Comparison of ENCODE assay signal across 8 cellular contexts in the genomic region with DNA sequence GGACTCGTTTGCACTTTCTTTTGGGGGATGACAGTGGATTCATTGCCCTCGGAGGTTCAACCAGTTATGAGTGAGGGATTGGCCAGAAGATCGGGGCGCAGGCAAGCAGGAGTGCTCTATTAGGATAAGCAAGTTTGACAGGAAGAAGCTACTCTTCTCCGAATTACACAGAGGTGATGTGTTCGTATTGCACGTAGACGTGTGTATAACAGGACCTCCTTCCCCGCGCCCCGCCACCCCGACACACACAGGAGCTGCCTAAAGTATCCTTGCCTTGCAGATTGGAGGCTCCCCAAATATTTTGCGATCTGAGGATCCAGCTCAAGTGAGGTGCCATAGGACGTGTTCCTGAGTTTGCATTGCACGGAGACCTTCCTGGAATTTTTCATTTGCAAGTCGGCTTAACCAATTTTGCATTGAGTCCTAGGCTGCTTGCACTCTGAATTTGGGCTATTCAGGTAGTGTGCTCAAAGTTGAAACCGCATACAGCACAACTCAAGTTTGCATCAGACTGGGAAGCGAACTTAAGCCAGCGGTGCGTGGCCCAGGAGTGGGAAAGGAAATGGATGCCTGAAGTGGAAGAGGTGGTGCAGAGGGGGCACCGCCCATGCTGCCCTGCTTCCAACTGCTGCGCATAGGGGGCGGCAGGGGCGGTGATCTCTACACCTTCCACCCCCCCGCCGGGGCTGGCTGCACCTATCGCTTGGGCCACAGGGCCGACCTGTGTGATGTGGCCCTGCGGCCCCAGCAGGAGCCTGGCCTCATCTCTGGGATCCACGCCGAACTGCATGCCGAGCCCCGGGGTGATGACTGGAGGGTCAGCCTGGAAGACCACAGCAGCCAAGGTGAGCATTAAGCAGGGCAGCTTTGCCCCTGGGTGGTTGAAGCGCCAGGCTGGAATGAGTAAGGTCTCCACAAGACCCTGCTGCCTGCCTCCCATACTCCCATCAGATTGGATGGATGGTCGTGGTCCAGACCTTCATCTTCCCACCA. TPM values are rescaled to one million over a fixed set of nuclear protein-coding genes. Genes with fewer than 3 reads are reported as not detected.
DNase-seq lines count a peak whose midpoint lies in the region; TF ChIP-seq lines count a peak whose summit lies in the region.

No MANE protein-coding gene starts in this region.

- H3K4me3 ChIP-seq in KMS-11 (IDR thresholded peaks at IDR 0.05; ENCODE audit: insufficient read depth, low read depth, low read length) (no peak overlapping the region), spleen (peak overlapping the region; percentile 63 to 94 (median 84))

- no peak overlapping the region for H3K27ac ChIP-seq in KMS-11
- H3K27ac ChIP-seq in spleen, result peak overlapping the region in 5 of 8 donors; percentile 79 to 90 (median 84)

- WGBS in spleen, 5 donors, result 3 to 26% (median 21%) methylated on average over 21 to 35 of the region's 35 CpGs

- TF ChIP-seq POLR2A in spleen (IDR thresholded peaks at IDR 0.05), result no peak

- no peak for TF ChIP-seq CTCF in KMS-11 (conservative IDR thresholded peaks at IDR 0.05; ENCODE audit: low read depth, low read length)
- no peak for TF ChIP-seq CTCF in spleen (IDR thresholded peaks at IDR 0.05 in 8 of 11, conservative IDR thresholded peaks at IDR 0.05 in 3 of 11)

- no peaks in the 10 kb centered on the region for H4K20me1 ChIP-seq in KMS-11 (ENCODE audit: insufficient read depth)

- peak overlapping the region; percentile 70 for H2AFZ ChIP-seq in KMS-11 (ENCODE audit: low read depth)

- peak; percentile 16 for DNase-seq in activated T-cell treated with anti-CD3 and anti-CD28 coated beads for 24 hours (ENCODE audit: low read depth)
- no peak for DNase-seq in activated T-cell treated with anti-CD3 and anti-CD28 coated beads for 4 hours
- DNase-seq in activated T-cell treated with anti-CD3 and anti-CD28 coated beads, Interleukin-2, amount 50 U/mL, for 48 hours, result peak; percentile 53
- peak; percentile 48 for DNase-seq in hepatic stellate cell (ENCODE audit: low spot score)
- peak; percentile 79 for DNase-seq in spleen
- no peak for DNase-seq in kidney glomerular epithelial cell (lab: John Stamatoyannopoulos, UW)
- DNase-seq in effector CD4-positive, alpha-beta T cell, result no peak

- H3K27me3 ChIP-seq in KMS-11 (ENCODE audit: insufficient read depth, low read depth) (no peaks in the 10 kb centered on the region), spleen (replicated peaks in 1 of 7) (no peaks in the 10 kb centered on the region)

- peak overlapping the region; percentile 30; the same call in 1 of the 2 replicates for H3K9ac ChIP-seq in KMS-11

- no peaks in the 10 kb centered on the region for H3K9me3 ChIP-seq in spleen

- H3K36me3 ChIP-seq in KMS-11 (ENCODE audit: insufficient read depth) (no peaks in the 10 kb centered on the region), spleen (peaks cover 0 to 45% (median 4%) of the 10 kb centered on the region in 6 donors)

- H3K4me1 ChIP-seq in KMS-11 (ENCODE audit: low read depth, poor library complexity, severe bottlenecking) (peaks cover 40% of the 10 kb centered on the region), spleen (peaks cover 11 to 38% (median 25%) of the 10 kb centered on the region in 6 donors)

- peaks cover 4% of the 10 kb centered on the region; the same call in 1 of the 2 replicates for H3K79me2 ChIP-seq in KMS-11 (ENCODE audit: insufficient read depth, low read depth)

- peak overlapping the region; percentile 87 for H3K4me2 ChIP-seq in KMS-11

- intact Hi-C loops in spleen (cut with DNase I; ENCODE audit: low total_unique reads), result no loop called here

RNA-seq across cellular contexts. Expression of gene TCF19, which starts 0.8 kb away (rescaled TPM):
- 10 to 100 TPM in 4 of 7 donors, 1 to 10 TPM in 3; 6.6 to 12.6 (median 10.2) TPM for total RNA-seq in spleen
- polyA plus RNA-seq in spleen, result 1 to 10 TPM; 6.2 to 9.8 (median 7.1) TPM

RNA-seq across cellular contexts. Expression of gene CCHCR1, which starts 1.6 kb away (rescaled TPM):
- total RNA-seq in spleen, result 10 to 100 TPM in 6 of 7 donors, 1 to 10 TPM in 1; 7.7 to 22.5 (median 17.8) TPM
- polyA plus RNA-seq in spleen, result 10 to 100 TPM; 11.1 to 15.2 (median 11.7) TPM

RNA-seq across cellular contexts. Expression of gene POU5F1, which starts 11.3 kb away (rescaled TPM):
- total RNA-seq in spleen, result 1 to 10 TPM in 5 of 7 donors, under 1 TPM in 2; 0.57 to 3.7 (median 1.3) TPM
- 1 to 10 TPM; 1.2 to 3.2 (median 2.7) TPM for polyA plus RNA-seq in spleen

RNA-seq across cellular contexts. Expression of gene PSORS1C2, which starts 20.3 kb away (rescaled TPM):
- total RNA-seq in spleen, result not detected
- polyA plus RNA-seq in spleen, result not detected

RNA-seq across cellular contexts. Expression of gene CDSN, which starts 38.9 kb away (rescaled TPM):
- total RNA-seq in spleen, result not detected
- not detected for polyA plus RNA-seq in spleen

Comparison
In these comparisons a context has a peak if more than half of its experiments do, and no peak if none do; other contexts are left out.
1. DNase-seq: peak in activated T-cell treated with anti-CD3 and anti-CD28 coated beads for 24 hours (single experiment), activated T-cell treated with anti-CD3 and anti-CD28 coated beads, Interleukin-2, amount 50 U/mL, for 48 hours (2 of 2), hepatic stellate cell (single experiment) and spleen (single experiment); none in activated T-cell treated with anti-CD3 and anti-CD28 coated beads for 4 hours (single experiment), kidney glomerular epithelial cell (single experiment) and effector CD4-positive, alpha-beta T cell (single experiment).